In the genomic region with DNA sequence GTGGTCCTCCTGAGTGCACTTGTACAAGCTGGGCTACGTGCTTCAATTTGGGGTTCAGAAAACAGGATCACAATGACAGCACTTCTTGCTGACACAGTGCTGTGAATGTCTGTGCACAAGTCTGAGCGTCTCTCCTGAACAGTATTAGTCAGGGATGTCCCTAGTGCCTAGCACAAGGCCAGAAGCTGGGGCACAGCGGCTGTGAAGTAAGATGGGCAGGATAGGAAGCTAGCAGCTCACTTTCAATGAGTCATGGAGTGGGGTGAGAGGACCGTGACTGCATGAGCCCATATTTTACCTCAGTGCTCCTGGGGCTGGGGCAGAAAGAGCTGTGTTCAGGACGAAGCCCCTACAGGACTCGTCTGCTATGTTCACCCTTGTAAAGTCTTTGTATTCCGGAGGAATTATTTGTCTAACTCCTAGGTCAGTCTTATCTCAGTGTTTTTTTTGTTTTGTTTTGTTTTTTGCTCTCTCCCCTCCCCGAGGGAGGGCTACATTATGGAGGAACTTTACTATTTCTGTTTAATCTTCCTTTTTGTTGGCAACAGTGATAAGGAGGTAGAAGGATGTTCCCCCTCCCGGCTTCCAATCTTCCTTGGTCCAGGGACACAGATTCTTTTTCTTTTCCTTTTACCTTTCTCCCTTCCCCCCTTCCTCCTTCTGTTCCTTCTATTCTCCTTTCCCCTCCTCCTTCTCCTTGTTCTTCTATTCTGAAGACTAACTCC, we compare ENCODE assay signal across 13 cellular contexts. TPM values are rescaled to one million over a fixed set of nuclear protein-coding genes. Genes with fewer than 3 reads are reported as not detected.
DNase-seq lines count a peak whose midpoint lies in the region; ATAC-seq and TF ChIP-seq lines count a peak whose summit lies in the region.
"Had no signal": no experiment of that assay in that cellular context is flagged by ENCODE, and none has a peak within 500 bp of the region (broad histone marks: within the 10 kb centered on the region; RNA-seq: fewer than 3 reads in every experiment).

No MANE protein-coding gene starts in this region.

- TF ChIP-seq CTCF in SK-N-SH (IDR thresholded peaks at IDR 0.05): no peak
- no peak for TF ChIP-seq CTCF in gastroesophageal sphincter (IDR thresholded peaks at IDR 0.05)
- no peak for TF ChIP-seq CTCF in tibial nerve (IDR thresholded peaks at IDR 0.05)

- H3K27me3 ChIP-seq in SK-N-SH (ENCODE audit: insufficient read depth) (no peaks in the 10 kb centered on the region), gastroesophageal sphincter (no peaks in the 10 kb centered on the region), tibial nerve (no peaks in the 10 kb centered on the region)
- H3K27me3 ChIP-seq: tibial artery had no signal

- H3K9me3 ChIP-seq in SK-N-SH (no peaks in the 10 kb centered on the region), gastroesophageal sphincter (no peaks in the 10 kb centered on the region), tibial nerve (no peaks in the 10 kb centered on the region)
- H3K9me3 ChIP-seq: tibial artery had no signal

- 0 out of 2 replicates have a peak overlapping the region, but pooled peaks have one; percentile 36 for H2AFZ ChIP-seq in SK-N-SH (ENCODE audit: low read depth)

- no peak for TF ChIP-seq RAD21 in SK-N-SH (IDR thresholded peaks at IDR 0.05; ENCODE audit: low read length)

- no peak overlapping the region for H3K9ac ChIP-seq in SK-N-SH

- H3K79me2 ChIP-seq in SK-N-SH (ENCODE audit: insufficient read depth): no peaks in the 10 kb centered on the region

- POLR2A ChIA-PET in SK-N-SH (lab: Yijun Ruan, JAX): no interaction called here

- TF ChIP-seq POLR2A in gastroesophageal sphincter (IDR thresholded peaks at IDR 0.05): no peak
- TF ChIP-seq POLR2A in tibial nerve (IDR thresholded peaks at IDR 0.05): no peak

- H3K9me2 ChIP-seq in SK-N-SH: no peaks in the 10 kb centered on the region

- H3K27ac Mint-ChIP-seq in activated naive CD8-positive, alpha-beta T cell treated with anti-CD3 and anti-CD28 coated beads, Interleukin-2, amount 50 U/mL, for 24 hours: no peak overlapping the region
- no peak overlapping the region for H3K27ac Mint-ChIP-seq in activated naive CD8-positive, alpha-beta T cell treated with anti-CD3 and anti-CD28 coated beads for 36 hours

- ATAC-seq in activated naive CD8-positive, alpha-beta T cell treated with anti-CD3 and anti-CD28 coated beads, Interleukin-2, amount 50 U/mL, for 24 hours: peak; percentile 27
- no peak for ATAC-seq in gastroesophageal sphincter
- ATAC-seq in GM19463 (IDR thresholded peaks at IDR 0.05; ENCODE audit: unreplicated experiment): no peak

- H3K4me1 ChIP-seq in SK-N-SH (ENCODE audit: control insufficient read depth in 1 of 2, insufficient read depth in 2 of 2, low read depth in 1 of 2, low read length in 1 of 2) (peaks cover 0 to 8% of the 10 kb centered on the region in 2 experiments; a peak in 1 of 4 replicates), gastroesophageal sphincter (peaks cover 0 to 60% (median 15%) of the 10 kb centered on the region in 3 donors), tibial nerve (peaks cover 0 to 52% (median 6%) of the 10 kb centered on the region in 4 donors)

- CTCF ChIA-PET in SK-N-SH (lab: Yijun Ruan, JAX): interaction anchor here (1.3 kb wide), 1 partner anchor 12 kb away, joined by 5 read pairs; no protein-coding TSS in a partner anchor

- peaks cover 38% of the 10 kb centered on the region for H3K27me3 Mint-ChIP-seq in activated naive CD8-positive, alpha-beta T cell treated with anti-CD3 and anti-CD28 coated beads, Interleukin-2, amount 50 U/mL, for 24 hours
- H3K27me3 Mint-ChIP-seq in activated naive CD8-positive, alpha-beta T cell treated with anti-CD3 and anti-CD28 coated beads for 36 hours: peaks cover 44% of the 10 kb centered on the region

- no peak for DNase-seq in activated naive CD8-positive, alpha-beta T cell treated with anti-CD3 and anti-CD28 coated beads, Interleukin-2, amount 50 U/mL, for 24 hours
- no peak for DNase-seq in activated naive CD8-positive, alpha-beta T cell treated with anti-CD3 and anti-CD28 coated beads for 36 hours
- DNase-seq in SK-N-SH (no peak), tibial nerve (ENCODE audit: low spot score in 2 of 2) (no peak), NCI-H187 (lab: John Stamatoyannopoulos, UW) (no peak)
- DNase-seq in effector CD8-positive, alpha-beta T cell (lab: John Stamatoyannopoulos, UW): no peak
- DNase-seq: activated T-cell treated with anti-CD3 and anti-CD28 coated beads, Interleukin-2, amount 50 U/mL, for 1 hour; effector CD4-positive, alpha-beta T cell; NCI-H1930; T-helper 1 cell; tibial artery had no signal

- TF ChIP-seq EP300 in SK-N-SH (IDR thresholded peaks at IDR 0.05; ENCODE audit: borderline replicate concordance in 1 of 2, low read depth in 1 of 2, low read length in 1 of 2) (no peak), gastroesophageal sphincter (IDR thresholded peaks at IDR 0.05) (no peak), tibial nerve (IDR thresholded peaks at IDR 0.05) (no peak)

- H3K4me2 ChIP-seq in SK-N-SH: no peak overlapping the region

- H3K9me3 Mint-ChIP-seq in activated naive CD8-positive, alpha-beta T cell treated with anti-CD3 and anti-CD28 coated beads, Interleukin-2, amount 50 U/mL, for 24 hours: no peaks in the 10 kb centered on the region
- no peaks in the 10 kb centered on the region for H3K9me3 Mint-ChIP-seq in activated naive CD8-positive, alpha-beta T cell treated with anti-CD3 and anti-CD28 coated beads for 36 hours

- H3F3A ChIP-seq in SK-N-SH (replicated peaks; ENCODE audit: insufficient read depth): no peaks in the 10 kb centered on the region

- no peak overlapping the region for H3K27ac ChIP-seq in SK-N-SH (ENCODE audit: low read depth in 2 of 2, low read length in 1 of 2)
- peak overlapping the region in 3 of 4 donors; percentile 72 to 86 (median 86) for H3K27ac ChIP-seq in gastroesophageal sphincter
- peak overlapping the region in 3 of 4 donors; percentile 36 to 57 (median 46) for H3K27ac ChIP-seq in tibial nerve
- H3K27ac ChIP-seq: tibial artery had no signal

- H3K4me3 Mint-ChIP-seq in activated naive CD8-positive, alpha-beta T cell treated with anti-CD3 and anti-CD28 coated beads, Interleukin-2, amount 50 U/mL, for 24 hours: no peak overlapping the region
- H3K4me3 Mint-ChIP-seq in activated naive CD8-positive, alpha-beta T cell treated with anti-CD3 and anti-CD28 coated beads for 36 hours: no peak overlapping the region

- H3K36me3 Mint-ChIP-seq in activated naive CD8-positive, alpha-beta T cell treated with anti-CD3 and anti-CD28 coated beads, Interleukin-2, amount 50 U/mL, for 24 hours (ENCODE audit: low read depth): no peaks in the 10 kb centered on the region
- H3K36me3 Mint-ChIP-seq in activated naive CD8-positive, alpha-beta T cell treated with anti-CD3 and anti-CD28 coated beads for 36 hours: no peaks in the 10 kb centered on the region

- no peaks in the 10 kb centered on the region for H3K36me3 ChIP-seq in SK-N-SH (replicated peaks in 1 of 2; ENCODE audit: control insufficient read depth in 1 of 2, insufficient read depth in 2 of 2, low read length in 1 of 2)
- H3K36me3 ChIP-seq in gastroesophageal sphincter: no peaks in the 10 kb centered on the region
- H3K36me3 ChIP-seq in tibial nerve: no peaks in the 10 kb centered on the region
- H3K36me3 ChIP-seq: tibial artery had no signal

- no peaks in the 10 kb centered on the region for H4K20me1 ChIP-seq in SK-N-SH (ENCODE audit: insufficient read depth)

- no peak overlapping the region for H3K4me3 ChIP-seq in SK-N-SH (ENCODE audit: low read depth in 2 of 2, low read length in 1 of 2)
- no peak overlapping the region for H3K4me3 ChIP-seq in gastroesophageal sphincter
- H3K4me3 ChIP-seq in tibial nerve: no peak overlapping the region
- H3K4me3 ChIP-seq: tibial artery had no signal

- H3K4me1 Mint-ChIP-seq in activated naive CD8-positive, alpha-beta T cell treated with anti-CD3 and anti-CD28 coated beads, Interleukin-2, amount 50 U/mL, for 24 hours: peaks cover 5% of the 10 kb centered on the region
- H3K4me1 Mint-ChIP-seq in activated naive CD8-positive, alpha-beta T cell treated with anti-CD3 and anti-CD28 coated beads for 36 hours: no peaks in the 10 kb centered on the region

- WGBS in SK-N-SH (ENCODE audit: low lambda C conversion rate): 68% methylated on average over 9 of the region's 9 CpGs
- WGBS in gastroesophageal sphincter (ENCODE audit: low coverage in 1 of 2), 2 donors: 63 to 77% methylated on average over 8 of the region's 9 CpGs
- 66 to 71% methylated on average over 9 of the region's 9 CpGs for WGBS in tibial nerve, 2 donors

TF ChIP-seq in SK-N-SH, 30 proteins besides CTCF, POLR2A, EP300 and RAD21:
- TF ChIP-seq FOXM1 (IDR thresholded peaks at IDR 0.05; ENCODE audit: low read depth) (no peak), FOSL2 (IDR thresholded peaks at IDR 0.05; ENCODE audit: borderline replicate concordance, low read depth) (peak; percentile 29; the same call in 1 of the 2 replicates)

RNA-seq across cellular contexts. Expression of a gene that starts 2.8 kb away (rescaled TPM):
- not detected for total RNA-seq in activated naive CD8-positive, alpha-beta T cell treated with anti-CD3 and anti-CD28 coated beads for 36 hours
- 0.37 and 0.95 TPM in 2 replicates for polyA plus RNA-seq in SK-N-SH (2012; rRNA removed)
- 0.08 and 0.41 TPM in 2 replicates for polyA plus RNA-seq in SK-N-SH (2012; cell fraction: cytosol; rRNA removed)
- 0.13 and 0.32 TPM in 2 replicates for polyA plus RNA-seq in SK-N-SH (2012; cell fraction: nucleus; rRNA removed)
- total RNA-seq in gastroesophageal sphincter (10 to 100 TPM in 1 of 4 donors, 1 to 10 TPM in 3; 7.3 to 20.1 (median 8.4) TPM), tibial nerve (10 to 100 TPM in 3 of 4 donors, 1 to 10 TPM in 1; 9.8 to 18.6 (median 15.8) TPM)

RNA-seq across cellular contexts. Expression of a gene that starts 27.0 kb away (rescaled TPM):
- total RNA-seq in activated naive CD8-positive, alpha-beta T cell treated with anti-CD3 and anti-CD28 coated beads for 36 hours: under 1 TPM; 0.33 to 0.42 TPM
- 4.5 and 5.9 TPM in 2 replicates for polyA plus RNA-seq in SK-N-SH (2012; rRNA removed)
- 6.5 and 10.6 TPM in 2 replicates for polyA plus RNA-seq in SK-N-SH (2012; cell fraction: cytosol; rRNA removed)
- polyA plus RNA-seq in SK-N-SH (2012; cell fraction: nucleus; rRNA removed): 18.3 and 26.9 TPM in 2 replicates
- total RNA-seq in gastroesophageal sphincter: 10 to 100 TPM; 27.3 to 83.7 (median 43.4) TPM
- total RNA-seq in tibial nerve: 10 to 100 TPM in 3 of 4 donors, 1 to 10 TPM in 1; 9.9 to 15.9 (median 12.0) TPM

Comparison
In these comparisons a context has a peak if more than half of its experiments do, and no peak if none do; other contexts are left out.
1. H3K27ac ChIP-seq: peak in gastroesophageal sphincter (3 of 4) and tibial nerve (3 of 4); none in SK-N-SH (0 of 2).
2. RNA of a gene that starts 2.8 kb away (total RNA-seq): 9.8 to 18.6 TPM in tibial nerve and 7.3 to 20.1 TPM in gastroesophageal sphincter; not detected in activated naive CD8-positive, alpha-beta T cell treated with anti-CD3 and anti-CD28 coated beads for 36 hours; every median in the first group is over 4 times any median in the second.
3. RNA of a gene that starts 27.0 kb away (total RNA-seq): 27.3 to 83.7 TPM in gastroesophageal sphincter and 9.9 to 15.9 TPM in tibial nerve; 0.33 to 0.42 TPM in activated naive CD8-positive, alpha-beta T cell treated with anti-CD3 and anti-CD28 coated beads for 36 hours; every median in the first group is over 4 times any median in the second.